22 cellular contexts compared by ENCODE assay signal in the genomic region with DNA sequence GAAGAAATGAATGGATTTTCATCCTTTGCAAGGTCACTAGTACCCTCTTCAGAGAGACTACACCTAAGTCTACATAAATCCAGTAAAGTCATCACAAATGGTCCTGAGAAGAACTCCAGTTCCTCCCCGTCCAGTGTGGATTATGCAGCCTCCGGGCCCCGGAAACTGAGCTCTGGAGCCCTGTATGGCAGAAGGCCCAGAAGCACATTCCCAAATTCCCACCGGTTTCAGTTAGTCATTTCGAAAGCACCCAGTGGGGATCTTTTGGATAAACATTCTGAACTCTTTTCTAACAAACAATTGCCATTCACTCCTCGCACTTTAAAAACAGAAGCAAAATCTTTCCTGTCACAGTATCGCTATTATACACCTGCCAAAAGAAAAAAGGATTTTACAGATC. TPM values are rescaled to one million over a fixed set of nuclear protein-coding genes. Genes with fewer than 3 reads are reported as not detected.
DNase-seq lines count a peak whose midpoint lies in the region; ATAC-seq and TF ChIP-seq lines count a peak whose summit lies in the region.
"Had no signal": no experiment of that assay in that cellular context is flagged by ENCODE, and none has a peak within 500 bp of the region (broad histone marks: within the 10 kb centered on the region; RNA-seq: fewer than 3 reads in every experiment).

No MANE protein-coding gene starts in this region.

- H3K27me3 ChIP-seq in GM23338 (ENCODE audit: insufficient read depth): no peaks in the 10 kb centered on the region
- no peaks in the 10 kb centered on the region for H3K27me3 ChIP-seq in adipocyte (replicated peaks; ENCODE audit: control insufficient read depth, insufficient read depth, low read length)
- H3K27me3 ChIP-seq: BE2C, transverse colon had no signal

- no peaks in the 10 kb centered on the region for H3F3A ChIP-seq in GM23338 (replicated peaks; ENCODE audit: low read depth)

- no peak overlapping the region for H2AFZ ChIP-seq in GM23338

- peaks cover 5% of the 10 kb centered on the region; the same call in 2 of the 3 replicates for H3K4me1 Mint-ChIP-seq in GM23338
- H3K4me1 Mint-ChIP-seq: activated naive CD4-positive, alpha-beta T cell treated with anti-CD3 and anti-CD28 coated beads, Interleukin-2, amount 50 U/mL, for 24 hours; naive thymus-derived CD8-positive, alpha-beta T cell; stimulated activated memory B cell treated with anti-CD40 and anti-IgM and Interleukin-4, amounts not matched to agents 10 μg/mL and 1 μg/mL and 100 μg/mL, for 72 hours had no signal

- H3K27ac Mint-ChIP-seq in GM23338: peak overlapping the region; percentile 30; the same call in 1 of the 2 replicates
- H3K27ac Mint-ChIP-seq: activated naive CD4-positive, alpha-beta T cell treated with anti-CD3 and anti-CD28 coated beads, Interleukin-2, amount 50 U/mL, for 24 hours; activated T-helper 1 cell treated with anti-CD3 and anti-CD28 coated beads, Interleukin-12 subunit alpha, Interleukin-12 subunit beta, Interleukin-2, Interleukin-4 antibody, amounts not matched to agents 30 ng/mL and 10 ng/mL and 1 ng/mL, durations not matched to agents 14 hours and 24 hours and 36 hours; naive thymus-derived CD8-positive, alpha-beta T cell; stimulated activated memory B cell treated with anti-CD40 and anti-IgM and Interleukin-4, amounts not matched to agents 10 μg/mL and 1 μg/mL and 100 μg/mL, for 72 hours had no signal

- no peaks in the 10 kb centered on the region for H3K9me3 ChIP-seq in adipocyte (ENCODE audit: control insufficient read depth, low read length)
- H3K9me3 ChIP-seq: BE2C, transverse colon had no signal

- DNase-seq in GM23338 (ENCODE audit: low spot score) (peak; percentile 3), adipocyte (ENCODE audit: low read depth) (peak; percentile 61), fibroblast of mammary gland (ENCODE audit: low read depth) (peak; percentile 54), stromal cell of bone marrow (ENCODE audit: low read depth) (peak; percentile 29), RKO (ENCODE audit: low spot score) (no peak), C1 segment of cervical spinal cord (lab: John Stamatoyannopoulos, UW) (no peak), NCI-H524 (lab: John Stamatoyannopoulos, UW) (no peak)
- DNase-seq: activated CD4-positive, alpha-beta T cell treated with anti-CD3 and anti-CD28 coated beads for 4 hours; BE2C; COR-L47; H7; Karpas-422; left cardiac atrium; naive thymus-derived CD8-positive, alpha-beta T cell; NCI-H1105; NCI-H510A; stimulated activated CD4-positive, alpha-beta T cell treated with anti-CD3 and anti-CD28 coated beads, Interleukin-1b, Interleukin-23, amount 100 ng/mL, for 48 hours; transverse colon had no signal

- H3K79me2 ChIP-seq in GM23338 (replicated peaks; ENCODE audit: insufficient read depth): no peaks in the 10 kb centered on the region

- no peaks in the 10 kb centered on the region for H3K4me1 ChIP-seq in GM23338 (ENCODE audit: insufficient read depth)
- H3K4me1 ChIP-seq in adipocyte (ENCODE audit: control insufficient read depth, insufficient read depth, low read length): peaks cover 29% of the 10 kb centered on the region
- H3K4me1 ChIP-seq: BE2C, transverse colon had no signal

- H3K9me3 Mint-ChIP-seq in GM23338: no peaks in the 10 kb centered on the region
- H3K9me3 Mint-ChIP-seq: activated naive CD4-positive, alpha-beta T cell treated with anti-CD3 and anti-CD28 coated beads, Interleukin-2, amount 50 U/mL, for 24 hours; activated T-helper 1 cell treated with anti-CD3 and anti-CD28 coated beads, Interleukin-12 subunit alpha, Interleukin-12 subunit beta, Interleukin-2, Interleukin-4 antibody, amounts not matched to agents 30 ng/mL and 10 ng/mL and 1 ng/mL, durations not matched to agents 14 hours and 24 hours and 36 hours; naive thymus-derived CD8-positive, alpha-beta T cell; stimulated activated memory B cell treated with anti-CD40 and anti-IgM and Interleukin-4, amounts not matched to agents 10 μg/mL and 1 μg/mL and 100 μg/mL, for 72 hours had no signal

- H3K4me2 ChIP-seq in GM23338: no peak overlapping the region

- H3K9ac ChIP-seq in adipocyte (ENCODE audit: low read length): no peak overlapping the region

- H3K36me3 ChIP-seq in GM23338 (ENCODE audit: insufficient read depth) (no peaks in the 10 kb centered on the region), adipocyte (ENCODE audit: control insufficient read depth, insufficient read depth, low read length, severe bottlenecking) (no peaks in the 10 kb centered on the region)
- H3K36me3 ChIP-seq: BE2C, transverse colon had no signal

- peaks cover 2% of the 10 kb centered on the region for H3K27me3 Mint-ChIP-seq in GM23338 (ENCODE audit: insufficient read depth, low read depth, poor library complexity)
- H3K27me3 Mint-ChIP-seq: activated naive CD4-positive, alpha-beta T cell treated with anti-CD3 and anti-CD28 coated beads, Interleukin-2, amount 50 U/mL, for 24 hours; naive thymus-derived CD8-positive, alpha-beta T cell; stimulated activated memory B cell treated with anti-CD40 and anti-IgM and Interleukin-4, amounts not matched to agents 10 μg/mL and 1 μg/mL and 100 μg/mL, for 72 hours had no signal

- no peaks in the 10 kb centered on the region for H4K20me1 ChIP-seq in GM23338 (replicated peaks; ENCODE audit: insufficient read depth)

- H3K27ac ChIP-seq in GM23338 (ENCODE audit: low read depth): no peak overlapping the region
- H3K27ac ChIP-seq: RWPE1, transverse colon had no signal

- no peak overlapping the region for H3K4me3 Mint-ChIP-seq in GM23338
- H3K4me3 Mint-ChIP-seq: activated naive CD4-positive, alpha-beta T cell treated with anti-CD3 and anti-CD28 coated beads, Interleukin-2, amount 50 U/mL, for 24 hours; activated T-helper 1 cell treated with anti-CD3 and anti-CD28 coated beads, Interleukin-12 subunit alpha, Interleukin-12 subunit beta, Interleukin-2, Interleukin-4 antibody, amounts not matched to agents 30 ng/mL and 10 ng/mL and 1 ng/mL, durations not matched to agents 14 hours and 24 hours and 36 hours; naive thymus-derived CD8-positive, alpha-beta T cell; stimulated activated memory B cell treated with anti-CD40 and anti-IgM and Interleukin-4, amounts not matched to agents 10 μg/mL and 1 μg/mL and 100 μg/mL, for 72 hours had no signal

- no peaks in the 10 kb centered on the region for H3K9me2 ChIP-seq in GM23338 (ENCODE audit: insufficient read depth)

- TF ChIP-seq CTCF in GM23338 (conservative IDR thresholded peaks at IDR 0.05; ENCODE audit: low read depth in 2 of 2) (no peak), fibroblast of mammary gland (conservative IDR thresholded peaks at IDR 0.05; ENCODE audit: control insufficient read depth, insufficient read depth, low read depth, low read length) (no peak)

- H3K36me3 Mint-ChIP-seq in GM23338 (ENCODE audit: low read depth): no peaks in the 10 kb centered on the region
- H3K36me3 Mint-ChIP-seq: stimulated activated memory B cell treated with anti-CD40 and anti-IgM and Interleukin-4, amounts not matched to agents 10 μg/mL and 1 μg/mL and 100 μg/mL, for 72 hours had no signal

- ATAC-seq in GM23338: no peak
- ATAC-seq: left cardiac atrium; naive thymus-derived CD8-positive, alpha-beta T cell; stimulated activated memory B cell treated with anti-CD40 and anti-IgM and Interleukin-4, amounts not matched to agents 10 μg/mL and 1 μg/mL and 100 μg/mL, for 72 hours had no signal

- no peak overlapping the region for H3K4me3 ChIP-seq in GM23338
- H3K4me3 ChIP-seq in adipocyte (ENCODE audit: low read length): no peak overlapping the region
- no peak overlapping the region for H3K4me3 ChIP-seq in fibroblast of mammary gland (ENCODE audit: control insufficient read depth, low read depth, low read length)
- H3K4me3 ChIP-seq: transverse colon had no signal

TF ChIP-seq in GM23338, 12 proteins besides CTCF, POLR2A, EP300 and RAD21 (continues in another document):
- TF ChIP-seq EZH2 (IDR thresholded peaks at IDR 0.05; ENCODE audit: low read depth, unreplicated experiment): no peak
- no peak for TF ChIP-seq NANOG (IDR thresholded peaks at IDR 0.05; ENCODE audit: borderline replicate concordance)

RNA-seq across cellular contexts. Expression of gene SPATA7, which starts 40.8 kb away (rescaled TPM):
- total RNA-seq in GM23338 (2014; rRNA removed; shearing (Covaris generic)): 11.7 and 16.5 TPM in 2 replicates
- polyA plus RNA-seq in GM23338 (2016; fragmentation: Nextera tagmentation; extraction: Ambion mirVana): 15.2 and 17.8 TPM in 2 replicates

Comparison
In these comparisons a context has a peak if more than half of its experiments do, and no peak if none do; other contexts are left out.
1. DNase-seq: peak in GM23338 (single experiment), adipocyte (single experiment), fibroblast of mammary gland (single experiment) and stromal cell of bone marrow (single experiment); none in RKO (single experiment), C1 segment of cervical spinal cord (0 of 14) and NCI-H524 (0 of 2).